In genomic region chr1:29984544-29985375, GRCh38 we compare ENCODE assay signal across 14 cellular contexts.
DNase-seq lines count a peak whose midpoint lies in the region; ATAC-seq and TF ChIP-seq lines count a peak whose summit lies in the region.
"Had no signal": no experiment of that assay in that cellular context is flagged by ENCODE, and none has a peak within 500 bp of the region (broad histone marks: within the 10 kb centered on the region; RNA-seq: fewer than 3 reads in every experiment).

No MANE protein-coding gene starts in this region.

- peak; percentile 58 for ATAC-seq in gastroesophageal sphincter
- no peak for ATAC-seq in GM21619 (IDR thresholded peaks at IDR 0.05; ENCODE audit: unreplicated experiment)
- ATAC-seq in naive thymus-derived CD8-positive, alpha-beta T cell: no peak
- ATAC-seq: activated CD4-positive, alpha-beta T cell treated with anti-CD3 and anti-CD28 coated beads for 36 hours; psoas muscle had no signal

- WGBS in gastroesophageal sphincter (ENCODE audit: low coverage in 1 of 2), 2 donors: 42 to 52% methylated on average over 2 to 5 of the region's 9 CpGs

- no peak overlapping the region for H3K9ac ChIP-seq in neural progenitor cell

- H3K9me3 Mint-ChIP-seq in neural progenitor cell: no peaks in the 10 kb centered on the region
- peaks cover 0 to 17% (median 5%) of the 10 kb centered on the region in 9 donors for H3K9me3 Mint-ChIP-seq in naive thymus-derived CD8-positive, alpha-beta T cell
- H3K9me3 Mint-ChIP-seq: activated T-helper 2 cell treated with anti-CD3 and anti-CD28 coated beads, Interferon-gamma antibody, Interleukin-2, Interleukin-4, amounts not matched to agents 10 μg/mL and 5 μg/mL and 100 μg/mL, durations not matched to agents 14 hours and 24 hours and 36 hours had no signal

- peaks cover 10% of the 10 kb centered on the region for H3F3A ChIP-seq in neural progenitor cell (ENCODE audit: low read depth)

- peaks cover 30% of the 10 kb centered on the region for H3K4me1 Mint-ChIP-seq in neural progenitor cell
- no peaks in the 10 kb centered on the region for H3K4me1 Mint-ChIP-seq in naive thymus-derived CD8-positive, alpha-beta T cell
- H3K4me1 Mint-ChIP-seq: activated CD4-positive, alpha-beta T cell treated with anti-CD3 and anti-CD28 coated beads for 36 hours had no signal

- no peaks in the 10 kb centered on the region for H4K20me1 ChIP-seq in neural progenitor cell (ENCODE audit: low read depth)

- no peak overlapping the region for H3K4me3 ChIP-seq in gastroesophageal sphincter
- H3K4me3 ChIP-seq in neural progenitor cell: no peak overlapping the region
- H3K4me3 ChIP-seq: psoas muscle, stomach had no signal

- H3K4me1 ChIP-seq in gastroesophageal sphincter (no peaks in the 10 kb centered on the region), neural progenitor cell (peaks cover 15% of the 10 kb centered on the region)
- H3K4me1 ChIP-seq: psoas muscle had no signal

- H3K27ac Mint-ChIP-seq in neural progenitor cell: peak overlapping the region; percentile 96
- no peak overlapping the region for H3K27ac Mint-ChIP-seq in naive thymus-derived CD8-positive, alpha-beta T cell
- H3K27ac Mint-ChIP-seq: activated CD4-positive, alpha-beta T cell treated with anti-CD3 and anti-CD28 coated beads for 36 hours; activated T-helper 2 cell treated with anti-CD3 and anti-CD28 coated beads, Interferon-gamma antibody, Interleukin-2, Interleukin-4, amounts not matched to agents 10 μg/mL and 5 μg/mL and 100 μg/mL, durations not matched to agents 14 hours and 24 hours and 36 hours had no signal

- H2AFZ ChIP-seq in neural progenitor cell (replicated peaks): peak overlapping the region; percentile 26

- H3K27ac ChIP-seq in gastroesophageal sphincter: peak overlapping the region in 1 of 4 donors; percentile 8
- H3K27ac ChIP-seq in neural progenitor cell: peak overlapping the region; percentile 29
- H3K27ac ChIP-seq: C4-2B, psoas muscle had no signal

- peak overlapping the region; percentile 45 for H3K4me2 ChIP-seq in neural progenitor cell

- TF ChIP-seq POLR2A in gastroesophageal sphincter (IDR thresholded peaks at IDR 0.05): no peak

- H3K36me3 Mint-ChIP-seq in neural progenitor cell: peaks cover 2% of the 10 kb centered on the region
- peaks cover 0 to 5% (median 0%) of the 10 kb centered on the region in 3 donors for H3K36me3 Mint-ChIP-seq in naive thymus-derived CD8-positive, alpha-beta T cell

- no peak overlapping the region for H3K4me3 Mint-ChIP-seq in neural progenitor cell
- peak overlapping the region in 1 of 10 donors; percentile 16 for H3K4me3 Mint-ChIP-seq in naive thymus-derived CD8-positive, alpha-beta T cell
- H3K4me3 Mint-ChIP-seq: activated CD4-positive, alpha-beta T cell treated with anti-CD3 and anti-CD28 coated beads for 36 hours had no signal

- peaks cover 17% of the 10 kb centered on the region for H3K27me3 ChIP-seq in gastroesophageal sphincter
- H3K27me3 ChIP-seq in neural progenitor cell: no peaks in the 10 kb centered on the region

- H3K36me3 ChIP-seq in gastroesophageal sphincter (no peaks in the 10 kb centered on the region), neural progenitor cell (no peaks in the 10 kb centered on the region)
- H3K36me3 ChIP-seq: stomach had no signal

- no peaks in the 10 kb centered on the region for H3K9me3 ChIP-seq in gastroesophageal sphincter
- H3K9me3 ChIP-seq in neural progenitor cell (ENCODE audit: low read depth): no peaks in the 10 kb centered on the region
- H3K9me3 ChIP-seq: psoas muscle, stomach had no signal

- TF ChIP-seq CTCF in gastroesophageal sphincter (IDR thresholded peaks at IDR 0.05): no peak
- no peak for TF ChIP-seq CTCF in neural progenitor cell (IDR thresholded peaks at IDR 0.05)

- H3K27me3 Mint-ChIP-seq in neural progenitor cell (ENCODE audit: insufficient read depth, low read depth): peaks cover 2% of the 10 kb centered on the region
- H3K27me3 Mint-ChIP-seq in naive thymus-derived CD8-positive, alpha-beta T cell: peaks cover 12 to 64% (median 29%) of the 10 kb centered on the region in 5 donors

- H3K79me2 ChIP-seq in neural progenitor cell (ENCODE audit: low read depth): no peaks in the 10 kb centered on the region

- POLR2A ChIA-PET in naive thymus-derived CD8-positive, alpha-beta T cell (lab: Charles Lee): no interaction called here

- DNase-seq in DMS79 treated with DMSO at 0.1 percent for 48 hours (lab: John Stamatoyannopoulos, UW): peak; percentile 96
- peak; percentile 45 to 76 for DNase-seq in NOMO-1 (lab: John Stamatoyannopoulos, UW; ENCODE audit: unreplicated experiment in 2 of 2)
- DNase-seq in neural progenitor cell (ENCODE audit: low spot score): peak; percentile 22
- DNase-seq in stimulated activated CD4-positive, alpha-beta T cell treated with anti-CD3 and anti-CD28 coated beads, Interleukin-2, amount 100 ng/mL, for 24 hours: no peak
- no peak for DNase-seq in glomerular visceral epithelial cell (ENCODE audit: extremely low spot score)
- no peak for DNase-seq in naive thymus-derived CD8-positive, alpha-beta T cell
- DNase-seq: activated CD4-positive, alpha-beta T cell treated with anti-CD3 and anti-CD28 coated beads for 36 hours; NCI-H187; psoas muscle; stomach had no signal

- no peak for TF ChIP-seq EP300 in gastroesophageal sphincter (IDR thresholded peaks at IDR 0.05)

Comparison
In these comparisons a context has a peak if more than half of its experiments do, and no peak if none do; other contexts are left out.
1. DNase-seq: peak in DMS79 treated with DMSO at 0.1 percent for 48 hours (single experiment), NOMO-1 (2 of 2) and neural progenitor cell (single experiment); none in stimulated activated CD4-positive, alpha-beta T cell treated with anti-CD3 and anti-CD28 coated beads, Interleukin-2, amount 100 ng/mL, for 24 hours (0 of 2), glomerular visceral epithelial cell (single experiment) and naive thymus-derived CD8-positive, alpha-beta T cell (0 of 10).